21 cellular contexts compared by ENCODE assay signal in the genomic region with DNA sequence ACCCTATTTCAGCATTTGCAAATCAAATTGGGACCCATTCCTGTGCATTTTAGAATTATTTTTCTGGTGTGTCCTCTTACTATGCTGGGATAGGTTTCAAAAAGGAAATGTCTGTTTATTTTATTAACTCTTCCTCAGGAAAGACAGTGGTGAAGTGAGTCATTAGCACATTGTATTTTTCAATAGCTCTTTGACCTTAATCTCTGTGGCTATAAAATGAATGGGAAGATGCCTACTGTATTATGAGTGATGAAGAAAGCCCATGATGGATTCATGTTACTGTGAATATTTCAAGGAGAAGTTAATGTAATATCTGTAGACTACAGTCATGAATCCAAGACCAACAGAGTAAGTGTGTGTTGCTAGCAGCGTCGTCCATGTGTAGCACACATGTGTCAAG.
DNase-seq lines count a peak whose midpoint lies in the region; ATAC-seq and TF ChIP-seq lines count a peak whose summit lies in the region.
"Had no signal": no experiment of that assay in that cellular context is flagged by ENCODE, and none has a peak within 500 bp of the region (broad histone marks: within the 10 kb centered on the region; RNA-seq: fewer than 3 reads in every experiment).

No MANE protein-coding gene starts in this region.

- no peaks in the 10 kb centered on the region for H3K27me3 Mint-ChIP-seq in HFFc6 (ENCODE audit: insufficient read depth)

- H3K4me3 Mint-ChIP-seq in HFFc6, result peak overlapping the region; percentile 46
- H3K4me3 Mint-ChIP-seq: activated naive CD8-positive, alpha-beta T cell treated with anti-CD3 and anti-CD28 coated beads, Interleukin-2, amount 50 U/mL, for 24 hours; B cell; naive thymus-derived CD4-positive, alpha-beta T cell; stimulated activated naive CD8-positive, alpha-beta T cell treated with anti-CD3 and anti-CD28 coated beads, Interleukin-15, amount 100 ng/mL, for 72 hours had no signal

- H3K4me1 Mint-ChIP-seq in HFFc6 (ENCODE audit: low read depth), result peaks cover 61% of the 10 kb centered on the region
- H3K4me1 Mint-ChIP-seq: activated naive CD8-positive, alpha-beta T cell treated with anti-CD3 and anti-CD28 coated beads, Interleukin-2, amount 50 U/mL, for 24 hours; B cell; naive thymus-derived CD4-positive, alpha-beta T cell; stimulated activated naive CD8-positive, alpha-beta T cell treated with anti-CD3 and anti-CD28 coated beads, Interleukin-15, amount 100 ng/mL, for 72 hours had no signal

- peak overlapping the region; percentile 81 for H3K27ac Mint-ChIP-seq in HFFc6
- H3K27ac Mint-ChIP-seq: activated naive CD8-positive, alpha-beta T cell treated with anti-CD3 and anti-CD28 coated beads, Interleukin-2, amount 50 U/mL, for 24 hours; B cell; naive thymus-derived CD4-positive, alpha-beta T cell; stimulated activated naive CD8-positive, alpha-beta T cell treated with anti-CD3 and anti-CD28 coated beads, Interleukin-15, amount 100 ng/mL, for 72 hours had no signal

- peaks cover 20% of the 10 kb centered on the region for H3K4me1 ChIP-seq in foreskin keratinocyte
- no peaks in the 10 kb centered on the region for H3K4me1 ChIP-seq in mucosa of descending colon (ENCODE audit: low read depth)

- ATAC-seq in foreskin keratinocyte (peak; percentile 66), HG02623 (IDR thresholded peaks at IDR 0.05; ENCODE audit: unreplicated experiment) (no peak), mucosa of descending colon (no peak)
- ATAC-seq: activated naive CD8-positive, alpha-beta T cell treated with anti-CD3 and anti-CD28 coated beads, Interleukin-2, amount 50 U/mL, for 24 hours; left ventricle myocardium superior; naive thymus-derived CD4-positive, alpha-beta T cell; stimulated activated naive CD8-positive, alpha-beta T cell treated with anti-CD3 and anti-CD28 coated beads, Interleukin-15, amount 100 ng/mL, for 72 hours had no signal

- DNase-seq in AG04450 (ENCODE audit: low read depth, low spot score), result no peak
- DNase-seq in HFFc6, result peak; percentile 59
- peak; percentile 36 for DNase-seq in brain pericyte (ENCODE audit: low read depth, low spot score)
- peak in 1 of 2 donors; percentile 56 for DNase-seq in foreskin keratinocyte
- DNase-seq in NCI-H146 (lab: John Stamatoyannopoulos, UW), result no peak
- no peak for DNase-seq in activated naive CD4-positive, alpha-beta T cell treated with anti-CD3 and anti-CD28 coated beads, Interleukin-2, amount 50 U/mL, for 16 hours
- DNase-seq in mucosa of descending colon, result no peak
- DNase-seq: activated CD4-positive, alpha-beta T cell treated with anti-CD3 and anti-CD28 coated beads, Interleukin-2, amount 50 U/mL, for 48 hours; activated naive CD8-positive, alpha-beta T cell treated with anti-CD3 and anti-CD28 coated beads, Interleukin-2, amount 50 U/mL, for 24 hours; activated T-cell treated with anti-CD3 and anti-CD28 coated beads, Interleukin-2, amount 50 U/mL, for 48 hours; Karpas-422; left ventricle myocardium superior; naive thymus-derived CD4-positive, alpha-beta T cell; NCI-H1694; NCI-H524; PC-9; stimulated activated naive CD8-positive, alpha-beta T cell treated with anti-CD3 and anti-CD28 coated beads, Interleukin-15, amount 100 ng/mL, for 72 hours; SW 1271 had no signal

- CTCF ChIA-PET in AG04450 (lab: Charles Lee), result no interaction called here

- peaks cover 66% of the 10 kb centered on the region for H3K36me3 Mint-ChIP-seq in HFFc6 (ENCODE audit: low read depth)
- H3K36me3 Mint-ChIP-seq: naive thymus-derived CD4-positive, alpha-beta T cell had no signal

- POLR2A ChIA-PET in AG04450 (lab: Yijun Ruan, JAX), result interaction anchor here (0.7 kb wide), 1 partner anchor 492 kb away, joined by 3 read pairs; no protein-coding TSS in a partner anchor

- peak overlapping the region; percentile 49 for H3K27ac ChIP-seq in AG04450 (ENCODE audit: low read depth, low read length)
- no peak overlapping the region for H3K27ac ChIP-seq in foreskin keratinocyte
- H3K27ac ChIP-seq: PC-9 had no signal

- intact Hi-C loops in mucosa of descending colon (cut with DNase I, micrococcal nuclease), result no loop called here

- no peaks in the 10 kb centered on the region for H3K9me3 Mint-ChIP-seq in HFFc6
- H3K9me3 Mint-ChIP-seq: activated naive CD8-positive, alpha-beta T cell treated with anti-CD3 and anti-CD28 coated beads, Interleukin-2, amount 50 U/mL, for 24 hours; stimulated activated naive CD8-positive, alpha-beta T cell treated with anti-CD3 and anti-CD28 coated beads, Interleukin-15, amount 100 ng/mL, for 72 hours had no signal

- no peaks in the 10 kb centered on the region for H3K9me3 ChIP-seq in AG04450 (ENCODE audit: control insufficient read depth, insufficient read depth, low read length)
- no peaks in the 10 kb centered on the region for H3K9me3 ChIP-seq in mucosa of descending colon

- no peak overlapping the region for H3K4me3 ChIP-seq in AG04450 (ENCODE audit: low read depth, low read length)
- no peak overlapping the region for H3K4me3 ChIP-seq in mucosa of descending colon
- H3K4me3 ChIP-seq: coronary artery, PC-9 had no signal

- TF ChIP-seq CTCF in AG04450 (IDR thresholded peaks at IDR 0.05; ENCODE audit: low read depth, low read length) (no peak), HFFc6 (IDR thresholded peaks at IDR 0.05) (no peak), foreskin keratinocyte (conservative IDR thresholded peaks at IDR 0.05) (no peak), mucosa of descending colon (IDR thresholded peaks at IDR 0.05) (no peak)

- H3K36me3 ChIP-seq in mucosa of descending colon (ENCODE audit: low read depth), result no peaks in the 10 kb centered on the region

- no peaks in the 10 kb centered on the region for H3K27me3 ChIP-seq in AG04450 (ENCODE audit: control insufficient read depth, insufficient read depth, low read length)
- H3K27me3 ChIP-seq in foreskin keratinocyte, result no peaks in the 10 kb centered on the region

Comparison
In these comparisons a context has a peak if more than half of its experiments do, and no peak if none do; other contexts are left out.
1. DNase-seq: peak in HFFc6 (single experiment) and brain pericyte (single experiment); none in AG04450 (single experiment), NCI-H146 (single experiment), activated naive CD4-positive, alpha-beta T cell treated with anti-CD3 and anti-CD28 coated beads, Interleukin-2, amount 50 U/mL, for 16 hours (single experiment) and mucosa of descending colon (0 of 3).